ENCODE assay signal across 18 cellular contexts in genomic region chr11:73878771-73879170, GRCh38.
"Had no signal": no experiment of that assay in that cellular context is flagged by ENCODE, and none has a peak within 500 bp of the region (broad histone marks: within the 10 kb centered on the region; RNA-seq: fewer than 3 reads in every experiment).

No MANE protein-coding gene starts in this region.

- H3K4me3 Mint-ChIP-seq: stimulated activated naive CD8-positive, alpha-beta T cell treated with anti-CD3 and anti-CD28 coated beads, Interleukin-15, amount 100 ng/mL, for 72 hours; T-helper 1 cell treated with Interleukin-12 subunit alpha and Interleukin-12 subunit beta and Interleukin-4 antibody, amounts not matched to agents 30 μg/mL and 1 μg/mL, for 36 hours had no signal

- H3K9me3 Mint-ChIP-seq: activated T-helper 1 cell treated with anti-CD3 and anti-CD28 coated beads, Interleukin-12 subunit alpha, Interleukin-12 subunit beta, Interleukin-2, Interleukin-4 antibody, amounts not matched to agents 30 ng/mL and 10 ng/mL and 1 ng/mL, durations not matched to agents 14 hours and 24 hours and 36 hours; mesothelial cell of epicardium; stimulated activated naive CD8-positive, alpha-beta T cell treated with anti-CD3 and anti-CD28 coated beads, Interleukin-15, amount 100 ng/mL, for 72 hours; T-helper 1 cell treated with Interleukin-12 subunit alpha and Interleukin-12 subunit beta and Interleukin-4 antibody, amounts not matched to agents 30 μg/mL and 1 μg/mL, for 36 hours had no signal

- DNase-seq: activated CD4-positive, alpha-beta T cell treated with anti-CD3 and anti-CD28 coated beads, Interleukin-2, amount 50 U/mL, for 1 hour; activated CD4-positive, CD25-positive, alpha-beta regulatory T cell treated with anti-CD3 and anti-CD28 coated beads, Interleukin-2, amount 50 U/mL, for 72 hours; activated CD8-positive, alpha-beta memory T cell treated with anti-CD3 and anti-CD28 coated beads, Interleukin-2, amount 50 U/mL, for 4 hours; aorta; cerebellar nuclear complex; cortex of kidney; foreskin keratinocyte; hippocampal formation; lower lobe of right lung; right cardiac atrium; stimulated activated CD4-positive, alpha-beta T cell treated with anti-CD3 and anti-CD28 coated beads, Interleukin-2, amount 100 ng/mL, for 48 hours; stimulated activated naive CD8-positive, alpha-beta T cell treated with anti-CD3 and anti-CD28 coated beads, Interleukin-15, amount 100 ng/mL, for 72 hours; upper lobe of left lung had no signal

- H3K27me3 Mint-ChIP-seq: stimulated activated naive CD8-positive, alpha-beta T cell treated with anti-CD3 and anti-CD28 coated beads, Interleukin-15, amount 100 ng/mL, for 72 hours had no signal

- H3K4me3 ChIP-seq: lower lobe of right lung, prostate gland, suprapubic skin, upper lobe of left lung had no signal

- ATAC-seq: foreskin keratinocyte; lower lobe of right lung; right cardiac atrium; stimulated activated naive CD8-positive, alpha-beta T cell treated with anti-CD3 and anti-CD28 coated beads, Interleukin-15, amount 100 ng/mL, for 72 hours had no signal

- H3K27me3 ChIP-seq: foreskin keratinocyte, suprapubic skin, upper lobe of left lung had no signal

- H3K4me1 ChIP-seq: prostate gland had no signal

- H3K27ac ChIP-seq: foreskin keratinocyte, lower lobe of right lung, prostate gland, suprapubic skin, upper lobe of left lung had no signal

- H3K27ac Mint-ChIP-seq: activated T-helper 1 cell treated with anti-CD3 and anti-CD28 coated beads, Interleukin-12 subunit alpha, Interleukin-12 subunit beta, Interleukin-2, Interleukin-4 antibody, amounts not matched to agents 30 ng/mL and 10 ng/mL and 1 ng/mL, durations not matched to agents 14 hours and 24 hours and 36 hours; mesothelial cell of epicardium; stimulated activated naive CD8-positive, alpha-beta T cell treated with anti-CD3 and anti-CD28 coated beads, Interleukin-15, amount 100 ng/mL, for 72 hours; T-helper 1 cell treated with Interleukin-12 subunit alpha and Interleukin-12 subunit beta and Interleukin-4 antibody, amounts not matched to agents 30 μg/mL and 1 μg/mL, for 36 hours had no signal

- H3K9me3 ChIP-seq: lower lobe of right lung, prostate gland, suprapubic skin, upper lobe of left lung had no signal
